In genomic region chr4:182855312-182855711, GRCh38 we compare ENCODE assay signal across 1 cellular context.
TF ChIP-seq lines count a peak whose summit lies in the region.

No MANE protein-coding gene starts in this region.

TF ChIP-seq in HepG2, 621 proteins besides CTCF, POLR2A, EP300 and RAD21 (continued from another document and continues in another):
- no peak for TF ChIP-seq ZNF235 (CRISPR knock-in tag; IDR thresholded peaks at IDR 0.05; ENCODE audit: borderline replicate concordance)
- TF ChIP-seq HOXA3 (CRISPR knock-in tag; IDR thresholded peaks at IDR 0.05): peak; percentile 44; the same call in 1 of the 2 replicates
- TF ChIP-seq ZNF441 (CRISPR knock-in tag; IDR thresholded peaks at IDR 0.05; ENCODE audit: borderline replicate concordance): 0 out of 2 replicates have a peak, but pooled peaks have one; percentile 21
- TF ChIP-seq ZNF253 (CRISPR knock-in tag; IDR thresholded peaks at IDR 0.05; ENCODE audit: borderline replicate concordance): no peak
- TF ChIP-seq SALL2 (CRISPR knock-in tag; IDR thresholded peaks at IDR 0.05): 0 out of 2 replicates have a peak, but pooled peaks have one; percentile 44
- TF ChIP-seq ZNF761 (CRISPR knock-in tag; conservative IDR thresholded peaks at IDR 0.05): 0 out of 2 replicates have a peak, but pooled peaks have one; percentile 27
- TF ChIP-seq FOXO1 (CRISPR knock-in tag; IDR thresholded peaks at IDR 0.05): peak; percentile 56; the same call in 1 of the 2 replicates
- no peak for TF ChIP-seq PAWR (CRISPR knock-in tag; IDR thresholded peaks at IDR 0.05; ENCODE audit: borderline replicate concordance)
- no peak for TF ChIP-seq ZNF101 (CRISPR knock-in tag; IDR thresholded peaks at IDR 0.05; ENCODE audit: borderline replicate concordance, low read depth)
- TF ChIP-seq ZBTB2 (CRISPR knock-in tag; IDR thresholded peaks at IDR 0.05; ENCODE audit: low read depth): no peak
- TF ChIP-seq THAP11 (CRISPR knock-in tag; IDR thresholded peaks at IDR 0.05): no peak
- TF ChIP-seq ZBTB38 (CRISPR knock-in tag; IDR thresholded peaks at IDR 0.05): peak; percentile 87
- TF ChIP-seq PITX1 (CRISPR knock-in tag; IDR thresholded peaks at IDR 0.05): 0 out of 2 replicates have a peak, but pooled peaks have one; percentile 21
- TF ChIP-seq ZNF775 (CRISPR knock-in tag; IDR thresholded peaks at IDR 0.05; ENCODE audit: borderline replicate concordance): no peak
- TF ChIP-seq ZNF574 (CRISPR knock-in tag; IDR thresholded peaks at IDR 0.05): peak; percentile 52; the same call in 1 of the 2 replicates
- no peak for TF ChIP-seq MED13 (CRISPR knock-in tag; IDR thresholded peaks at IDR 0.05)
- no peak for TF ChIP-seq TRIM22 (IDR thresholded peaks at IDR 0.05)
- TF ChIP-seq ZNF776 (CRISPR knock-in tag; IDR thresholded peaks at IDR 0.05): no peak
- TF ChIP-seq POLR2AphosphoS2 (IDR thresholded peaks at IDR 0.05; ENCODE audit: low read depth, low read length): no peak
- no peak for TF ChIP-seq ZFP1 (CRISPR knock-in tag; IDR thresholded peaks at IDR 0.05)
- peak; percentile 69; the same call in 1 of the 2 replicates for TF ChIP-seq CCDC6 (CRISPR knock-in tag; IDR thresholded peaks at IDR 0.05)
- no peak for TF ChIP-seq NFKB2 (CRISPR knock-in tag; IDR thresholded peaks at IDR 0.05; ENCODE audit: borderline replicate concordance)
- no peak for TF ChIP-seq RFXAP (CRISPR knock-in tag; IDR thresholded peaks at IDR 0.05; ENCODE audit: borderline replicate concordance)
- peak; percentile 28 to 41; a peak in 1 of 4 replicates for TF ChIP-seq NR2F1 (CRISPR knock-in tag; IDR thresholded peaks at IDR 0.05)
- 0 out of 2 replicates have a peak, but pooled peaks have one; percentile 50 for TF ChIP-seq ZNF232 (CRISPR knock-in tag; IDR thresholded peaks at IDR 0.05; ENCODE audit: borderline replicate concordance)
- no peak for TF ChIP-seq NFKBIZ (CRISPR knock-in tag; IDR thresholded peaks at IDR 0.05)
- TF ChIP-seq ARID2 (CRISPR knock-in tag; IDR thresholded peaks at IDR 0.05; ENCODE audit: borderline replicate concordance): no peak
- peak; percentile 77 for TF ChIP-seq POGZ (CRISPR knock-in tag; IDR thresholded peaks at IDR 0.05)
- TF ChIP-seq ELK4 (CRISPR knock-in tag; IDR thresholded peaks at IDR 0.05; ENCODE audit: borderline replicate concordance): no peak
- TF ChIP-seq GTF3A (CRISPR knock-in tag; conservative IDR thresholded peaks at IDR 0.05): no peak
- no peak for TF ChIP-seq ZC3H4 (CRISPR knock-in tag; IDR thresholded peaks at IDR 0.05; ENCODE audit: borderline replicate concordance)
- no peak for TF ChIP-seq HOXD1 (CRISPR knock-in tag; IDR thresholded peaks at IDR 0.05)
- TF ChIP-seq TARDBP (CRISPR knock-in tag; IDR thresholded peaks at IDR 0.05): 0 out of 2 replicates have a peak, but pooled peaks have one; percentile 38
- peak; percentile 71 for TF ChIP-seq GATAD2A (CRISPR knock-in tag; IDR thresholded peaks at IDR 0.05)
- TF ChIP-seq ZNF333 (CRISPR knock-in tag; IDR thresholded peaks at IDR 0.05; ENCODE audit: borderline replicate concordance): no peak
- TF ChIP-seq ZNF460 (CRISPR knock-in tag; IDR thresholded peaks at IDR 0.05; ENCODE audit: borderline replicate concordance): peak; percentile 71; the same call in 1 of the 2 replicates
- peak; percentile 78 for TF ChIP-seq SOX5 (CRISPR knock-in tag; IDR thresholded peaks at IDR 0.05; ENCODE audit: borderline replicate concordance)
- TF ChIP-seq ZNF563 (CRISPR knock-in tag; IDR thresholded peaks at IDR 0.05): peak; percentile 99
- peak; percentile 77 for TF ChIP-seq MED1 (CRISPR knock-in tag; IDR thresholded peaks at IDR 0.05)
- TF ChIP-seq HNF1B (CRISPR knock-in tag; IDR thresholded peaks at IDR 0.05): peak; percentile 66
- TF ChIP-seq ZSCAN25 (CRISPR knock-in tag; IDR thresholded peaks at IDR 0.05): peak; percentile 59; the same call in 1 of the 2 replicates
- peak; percentile 59; the same call in 1 of the 2 replicates for TF ChIP-seq ELF3 (CRISPR knock-in tag; IDR thresholded peaks at IDR 0.05)
- peak; percentile 54 for TF ChIP-seq SKI (IDR thresholded peaks at IDR 0.05; ENCODE audit: partially characterized antibody)
- TF ChIP-seq AHR (CRISPR knock-in tag; IDR thresholded peaks at IDR 0.05): 0 out of 2 replicates have a peak, but pooled peaks have one; percentile 27
- TF ChIP-seq ZBTB46 (CRISPR knock-in tag; IDR thresholded peaks at IDR 0.05; ENCODE audit: borderline replicate concordance): no peak
- TF ChIP-seq ZNF766 (CRISPR knock-in tag; IDR thresholded peaks at IDR 0.05; ENCODE audit: borderline replicate concordance): no peak
- TF ChIP-seq ZBTB7B (CRISPR knock-in tag; IDR thresholded peaks at IDR 0.05): no peak
- TF ChIP-seq ZNF747 (CRISPR knock-in tag; IDR thresholded peaks at IDR 0.05; ENCODE audit: borderline replicate concordance): no peak
- TF ChIP-seq ETV5 (CRISPR knock-in tag; IDR thresholded peaks at IDR 0.05; ENCODE audit: borderline replicate concordance): 0 out of 2 replicates have a peak, but pooled peaks have one; percentile 8
- no peak for TF ChIP-seq PHF21A (CRISPR knock-in tag; IDR thresholded peaks at IDR 0.05)
- peak; percentile 88 for TF ChIP-seq HNF4A (CRISPR knock-in tag; IDR thresholded peaks at IDR 0.05)
- TF ChIP-seq ZFP62 (CRISPR knock-in tag; IDR thresholded peaks at IDR 0.05): no peak
- peak; percentile 77 for TF ChIP-seq ARID5B (CRISPR knock-in tag; IDR thresholded peaks at IDR 0.05)
- TF ChIP-seq SRY (CRISPR knock-in tag; IDR thresholded peaks at IDR 0.05): no peak
- TF ChIP-seq ZNF367 (CRISPR knock-in tag; IDR thresholded peaks at IDR 0.05; ENCODE audit: borderline replicate concordance): no peak
